In the genomic region with DNA sequence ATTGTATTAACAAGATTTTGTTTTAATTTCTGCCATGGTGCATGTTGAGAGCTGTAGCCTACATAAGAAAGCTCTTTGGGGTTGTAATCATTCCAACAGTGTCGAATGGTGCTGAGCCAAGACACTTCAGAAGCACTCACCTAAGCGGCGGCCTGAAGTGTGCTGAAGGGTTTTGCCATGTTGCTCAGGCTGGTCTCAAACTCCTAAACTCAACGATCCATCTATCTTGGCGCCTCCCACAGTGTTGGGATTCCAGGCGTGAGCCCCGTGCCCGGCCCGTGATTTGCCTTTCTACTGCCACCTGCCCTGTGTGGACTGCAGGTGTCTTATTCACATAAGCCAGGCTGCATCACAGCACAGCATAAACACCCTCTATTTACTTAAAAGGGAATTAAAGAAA, we compare ENCODE assay signal across 34 cellular contexts. TPM values are rescaled to one million over a fixed set of nuclear protein-coding genes. Genes with fewer than 3 reads are reported as not detected.
"Had no signal": no experiment of that assay in that cellular context is flagged by ENCODE, and none has a peak within 500 bp of the region (broad histone marks: within the 10 kb centered on the region; RNA-seq: fewer than 3 reads in every experiment).

No MANE protein-coding gene starts in this region.

- H3K9me3 ChIP-seq: ascending aorta, gastrocnemius medialis, right atrium auricular region, stomach, suprapubic skin, tibial nerve had no signal

- H3K36me3 Mint-ChIP-seq: activated naive CD4-positive, alpha-beta T cell treated with anti-CD3 and anti-CD28 coated beads, Interleukin-2, amount 10 ng/mL, durations not matched to agents 7 days and 5 days; activated naive CD8-positive, alpha-beta T cell treated with anti-CD3 and anti-CD28 coated beads, Interleukin-2, amount 10 ng/mL, durations not matched to agents 7 days and 5 days; immature natural killer cell had no signal

- H3K4me1 ChIP-seq: ascending aorta, right atrium auricular region, stomach, suprapubic skin had no signal

- DNase-seq: activated CD4-positive, alpha-beta memory T cell treated with anti-CD3 and anti-CD28 coated beads, Interleukin-2, amount 10 ng/mL, durations not matched to agents 7 days and 5 days; activated CD4-positive, alpha-beta T cell treated with anti-CD3 and anti-CD28 coated beads for 48 hours; activated CD8-positive, alpha-beta memory T cell treated with anti-CD3 and anti-CD28 coated beads, Interleukin-2, amount 50 U/mL, for 48 hours; activated gamma-delta T cell; activated naive CD4-positive, alpha-beta T cell treated with anti-CD3 and anti-CD28 coated beads, Interleukin-2, amount 10 ng/mL, durations not matched to agents 7 days and 5 days; activated naive CD8-positive, alpha-beta T cell treated with anti-CD3 and anti-CD28 coated beads, Interleukin-2, amount 10 ng/mL, durations not matched to agents 7 days and 5 days; activated T-cell treated with anti-CD3 and anti-CD28 coated beads, Interleukin-2, amount 50 U/mL, for 24 hours; effector memory CD4-positive, alpha-beta T cell; erythroblast; gastrocnemius medialis; glutamatergic neuron; hippocampal formation; immature natural killer cell; left colon; mesenchymal stem cell; naive thymus-derived CD8-positive, alpha-beta T cell; occipital lobe; stimulated activated CD4-positive, alpha-beta T cell treated with anti-CD3 and anti-CD28 coated beads, Interleukin-15, amount 100 ng/mL, for 24 hours; stimulated activated CD4-positive, alpha-beta T cell treated with anti-CD3 and anti-CD28 coated beads, Interleukin-2, amount 100 ng/mL, for 24 hours; stimulated activated naive B cell treated with anti-CD40 and anti-IgM and Interleukin-4, amounts not matched to agents 10 μg/mL and 1 μg/mL and 100 μg/mL, for 72 hours; stomach; T-helper 1 cell; WERI-Rb-1 had no signal

- H3K4me1 Mint-ChIP-seq: activated CD4-positive, alpha-beta memory T cell treated with anti-CD3 and anti-CD28 coated beads, Interleukin-2, amount 10 ng/mL, durations not matched to agents 7 days and 5 days; activated naive CD4-positive, alpha-beta T cell treated with anti-CD3 and anti-CD28 coated beads, Interleukin-2, amount 10 ng/mL, durations not matched to agents 7 days and 5 days; activated naive CD8-positive, alpha-beta T cell treated with anti-CD3 and anti-CD28 coated beads, Interleukin-2, amount 10 ng/mL, durations not matched to agents 7 days and 5 days; brain; immature natural killer cell; naive thymus-derived CD8-positive, alpha-beta T cell; stimulated activated naive B cell treated with anti-CD40 and anti-IgM and Interleukin-4, amounts not matched to agents 10 μg/mL and 1 μg/mL and 100 μg/mL, for 72 hours had no signal

- H3K27me3 Mint-ChIP-seq: activated CD4-positive, alpha-beta memory T cell treated with anti-CD3 and anti-CD28 coated beads, Interleukin-2, amount 10 ng/mL, durations not matched to agents 7 days and 5 days; activated naive CD8-positive, alpha-beta T cell treated with anti-CD3 and anti-CD28 coated beads, Interleukin-2, amount 10 ng/mL, durations not matched to agents 7 days and 5 days; activated T-cell treated with anti-CD3 and anti-CD28 coated beads, Interleukin-2, amount 50 U/mL, for 24 hours; brain; naive thymus-derived CD8-positive, alpha-beta T cell; stimulated activated naive B cell treated with anti-CD40 and anti-IgM and Interleukin-4, amounts not matched to agents 10 μg/mL and 1 μg/mL and 100 μg/mL, for 72 hours had no signal

- H3K27ac Mint-ChIP-seq: activated CD4-positive, alpha-beta memory T cell treated with anti-CD3 and anti-CD28 coated beads, Interleukin-2, amount 10 ng/mL, durations not matched to agents 7 days and 5 days; activated naive CD4-positive, alpha-beta T cell treated with anti-CD3 and anti-CD28 coated beads, Interleukin-2, amount 10 ng/mL, durations not matched to agents 7 days and 5 days; activated naive CD8-positive, alpha-beta T cell treated with anti-CD3 and anti-CD28 coated beads, Interleukin-2, amount 10 ng/mL, durations not matched to agents 7 days and 5 days; activated T-cell treated with anti-CD3 and anti-CD28 coated beads, Interleukin-2, amount 50 U/mL, for 24 hours; immature natural killer cell; stimulated activated naive B cell treated with anti-CD40 and anti-IgM and Interleukin-4, amounts not matched to agents 10 μg/mL and 1 μg/mL and 100 μg/mL, for 72 hours had no signal

- H3K27me3 ChIP-seq: ascending aorta, cardiac muscle cell, dorsolateral prefrontal cortex, gastrocnemius medialis, right atrium auricular region, stomach, suprapubic skin, tibial nerve had no signal

- H3K27ac ChIP-seq: ascending aorta, cardiac muscle cell, coronary artery, gastrocnemius medialis, right atrium auricular region, stomach, suprapubic skin, tibial nerve, WERI-Rb-1 had no signal

- ATAC-seq: activated CD4-positive, CD25-positive, alpha-beta regulatory T cell treated with anti-CD3 and anti-CD28 coated beads, Interleukin-2, amount 50 U/mL, for 24 hours; gastrocnemius medialis; left colon; naive thymus-derived CD8-positive, alpha-beta T cell; stimulated activated naive B cell treated with anti-CD40 and anti-IgM and Interleukin-4, amounts not matched to agents 10 μg/mL and 1 μg/mL and 100 μg/mL, for 72 hours had no signal

- H3K4me3 Mint-ChIP-seq: activated CD4-positive, alpha-beta memory T cell treated with anti-CD3 and anti-CD28 coated beads, Interleukin-2, amount 10 ng/mL, durations not matched to agents 7 days and 5 days; activated naive CD4-positive, alpha-beta T cell treated with anti-CD3 and anti-CD28 coated beads, Interleukin-2, amount 10 ng/mL, durations not matched to agents 7 days and 5 days; activated naive CD8-positive, alpha-beta T cell treated with anti-CD3 and anti-CD28 coated beads, Interleukin-2, amount 10 ng/mL, durations not matched to agents 7 days and 5 days; activated T-cell treated with anti-CD3 and anti-CD28 coated beads, Interleukin-2, amount 50 U/mL, for 24 hours; brain; immature natural killer cell; naive thymus-derived CD8-positive, alpha-beta T cell; neural crest cell; stimulated activated naive B cell treated with anti-CD40 and anti-IgM and Interleukin-4, amounts not matched to agents 10 μg/mL and 1 μg/mL and 100 μg/mL, for 72 hours had no signal

- H3K4me3 ChIP-seq: ascending aorta, cardiac muscle cell, coronary artery, dorsolateral prefrontal cortex, gastrocnemius medialis, right atrium auricular region, smooth muscle cell, stomach, suprapubic skin, tibial nerve had no signal

RNA-seq across cellular contexts. Expression of a gene that starts 48.9 kb away (rescaled TPM):
- total RNA-seq: occipital lobe had no signal
